Comparison of ENCODE assay signal across 20 cellular contexts in the genomic region with DNA sequence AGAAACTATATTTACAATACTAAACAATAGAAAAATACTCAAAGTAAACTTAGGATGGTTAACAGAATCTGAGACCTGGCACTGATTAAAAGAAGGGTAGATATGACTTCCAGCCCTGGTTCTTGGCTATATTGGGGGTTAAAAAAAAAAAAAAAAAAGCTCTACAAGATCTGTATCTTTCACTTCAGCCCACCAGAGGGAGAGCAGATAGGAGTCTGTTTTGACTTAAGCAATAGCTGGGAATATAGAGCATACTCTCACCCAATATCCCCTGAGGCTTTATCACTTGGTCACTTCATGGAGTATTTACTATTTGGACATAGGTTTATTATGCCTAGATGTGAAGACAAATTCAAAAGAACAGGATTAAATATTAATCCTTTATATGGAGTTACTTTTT.
DNase-seq lines count a peak whose midpoint lies in the region; ATAC-seq and TF ChIP-seq lines count a peak whose summit lies in the region.
"Had no signal": no experiment of that assay in that cellular context is flagged by ENCODE, and none has a peak within 500 bp of the region (broad histone marks: within the 10 kb centered on the region; RNA-seq: fewer than 3 reads in every experiment).

No MANE protein-coding gene starts in this region.

- H3K4me1 Mint-ChIP-seq in endodermal cell (no peaks in the 10 kb centered on the region), type B pancreatic cell (ENCODE audit: unreplicated experiment) (peaks cover 7% of the 10 kb centered on the region)
- H3K4me1 Mint-ChIP-seq in activated naive CD4-positive, alpha-beta T cell treated with anti-CD3 and anti-CD28 coated beads for 36 hours (ENCODE audit: low read depth) = no peaks in the 10 kb centered on the region
- H3K4me1 Mint-ChIP-seq: T-cell had no signal

- ATAC-seq in HG03196 (IDR thresholded peaks at IDR 0.05; ENCODE audit: unreplicated experiment) = no peak
- ATAC-seq: CD8-positive, alpha-beta T cell; T-cell had no signal

- no peak overlapping the region for H3K9ac ChIP-seq in endodermal cell (ENCODE audit: extremely low read depth, low read length, poor library complexity, severe bottlenecking)

- DNase-seq in NCI-H2171 treated with DMSO at 0.1 percent for 48 hours (lab: John Stamatoyannopoulos, UW) (peak; percentile 8), NCI-H2171 (lab: John Stamatoyannopoulos, UW) (no peak), NAMALWA (ENCODE audit: low spot score) (peak; percentile 17), endodermal cell (no peak), type B pancreatic cell (ENCODE audit: extremely low spot score, unreplicated experiment) (no peak), foreskin melanocyte (no peak)
- no peak for DNase-seq in activated naive CD4-positive, alpha-beta T cell treated with anti-CD3 and anti-CD28 coated beads for 36 hours
- DNase-seq: AML-193; C1 segment of cervical spinal cord; CD8-positive, alpha-beta T cell; DMS153; KBM-7; MG63; NCI-H2029; NCI-H524; NCI-H774; SIG-M5; T-cell had no signal

- intact Hi-C loops in activated naive CD4-positive, alpha-beta T cell treated with anti-CD3 and anti-CD28 coated beads for 36 hours (cut with micrococcal nuclease) = no loop called here

- no peak overlapping the region for H3K4me3 Mint-ChIP-seq in endodermal cell
- no peak overlapping the region for H3K4me3 Mint-ChIP-seq in type B pancreatic cell
- H3K4me3 Mint-ChIP-seq in activated naive CD4-positive, alpha-beta T cell treated with anti-CD3 and anti-CD28 coated beads for 36 hours = no peak overlapping the region
- H3K4me3 Mint-ChIP-seq: CD8-positive, alpha-beta T cell; T-cell had no signal

- CTCF ChIA-PET in activated naive CD4-positive, alpha-beta T cell treated with anti-CD3 and anti-CD28 coated beads for 36 hours (lab: Charles Lee) = no interaction called here

- TF ChIP-seq CTCF in endodermal cell (conservative IDR thresholded peaks at IDR 0.05) (peak; percentile 65), type B pancreatic cell (conservative IDR thresholded peaks at IDR 0.05) (peak; percentile 43)

- no peaks in the 10 kb centered on the region for H3K36me3 Mint-ChIP-seq in endodermal cell (ENCODE audit: low read depth)
- no peaks in the 10 kb centered on the region for H3K36me3 Mint-ChIP-seq in type B pancreatic cell
- H3K36me3 Mint-ChIP-seq in activated naive CD4-positive, alpha-beta T cell treated with anti-CD3 and anti-CD28 coated beads for 36 hours (ENCODE audit: low read depth) = no peaks in the 10 kb centered on the region
- H3K36me3 Mint-ChIP-seq: CD8-positive, alpha-beta T cell; T-cell had no signal

- H3K4me3 ChIP-seq in endodermal cell (ENCODE audit: low read length) = no peak overlapping the region
- H3K4me3 ChIP-seq: MG63 had no signal

- H3K27ac Mint-ChIP-seq in endodermal cell (no peak overlapping the region), type B pancreatic cell (no peak overlapping the region)
- no peak overlapping the region for H3K27ac Mint-ChIP-seq in activated naive CD4-positive, alpha-beta T cell treated with anti-CD3 and anti-CD28 coated beads for 36 hours
- H3K27ac Mint-ChIP-seq: CD8-positive, alpha-beta T cell; T-cell had no signal

- H3K9me3 Mint-ChIP-seq in endodermal cell (no peaks in the 10 kb centered on the region), type B pancreatic cell (no peaks in the 10 kb centered on the region)
- H3K9me3 Mint-ChIP-seq in activated naive CD4-positive, alpha-beta T cell treated with anti-CD3 and anti-CD28 coated beads for 36 hours = peaks cover 1% of the 10 kb centered on the region

- no peaks in the 10 kb centered on the region for H3K4me1 ChIP-seq in endodermal cell (ENCODE audit: control insufficient read depth, insufficient read depth, low read length)
- H3K4me1 ChIP-seq: Caco-2 had no signal

- no peaks in the 10 kb centered on the region for H3K36me3 ChIP-seq in endodermal cell (ENCODE audit: control insufficient read depth, insufficient read depth, low read length)
- H3K36me3 ChIP-seq: MG63 had no signal

- H3K27me3 Mint-ChIP-seq in endodermal cell (ENCODE audit: insufficient read depth) (no peaks in the 10 kb centered on the region), type B pancreatic cell (no peaks in the 10 kb centered on the region)
- no peaks in the 10 kb centered on the region for H3K27me3 Mint-ChIP-seq in activated naive CD4-positive, alpha-beta T cell treated with anti-CD3 and anti-CD28 coated beads for 36 hours (ENCODE audit: low read depth)
- H3K27me3 Mint-ChIP-seq: T-cell had no signal

- H3K9me3 ChIP-seq in endodermal cell (ENCODE audit: control insufficient read depth, low read length) = no peaks in the 10 kb centered on the region
- H3K9me3 ChIP-seq: Caco-2, MG63 had no signal

- no peaks in the 10 kb centered on the region for H3K27me3 ChIP-seq in endodermal cell (ENCODE audit: control insufficient read depth, insufficient read depth, low read length, poor library complexity, severe bottlenecking)
- H3K27me3 ChIP-seq: MG63 had no signal

- H3K27ac ChIP-seq in endodermal cell (ENCODE audit: low read depth, low read length) = no peak overlapping the region

Comparison
In these comparisons a context has a peak if more than half of its experiments do, and no peak if none do; other contexts are left out.
1. DNase-seq: peak in NCI-H2171 treated with DMSO at 0.1 percent for 48 hours (single experiment) and NAMALWA (single experiment); none in NCI-H2171 (single experiment), endodermal cell (single experiment), type B pancreatic cell (single experiment), activated naive CD4-positive, alpha-beta T cell treated with anti-CD3 and anti-CD28 coated beads for 36 hours (single experiment) and foreskin melanocyte (single experiment).